Comparison of ENCODE assay signal across 8 cellular contexts in the genomic region with DNA sequence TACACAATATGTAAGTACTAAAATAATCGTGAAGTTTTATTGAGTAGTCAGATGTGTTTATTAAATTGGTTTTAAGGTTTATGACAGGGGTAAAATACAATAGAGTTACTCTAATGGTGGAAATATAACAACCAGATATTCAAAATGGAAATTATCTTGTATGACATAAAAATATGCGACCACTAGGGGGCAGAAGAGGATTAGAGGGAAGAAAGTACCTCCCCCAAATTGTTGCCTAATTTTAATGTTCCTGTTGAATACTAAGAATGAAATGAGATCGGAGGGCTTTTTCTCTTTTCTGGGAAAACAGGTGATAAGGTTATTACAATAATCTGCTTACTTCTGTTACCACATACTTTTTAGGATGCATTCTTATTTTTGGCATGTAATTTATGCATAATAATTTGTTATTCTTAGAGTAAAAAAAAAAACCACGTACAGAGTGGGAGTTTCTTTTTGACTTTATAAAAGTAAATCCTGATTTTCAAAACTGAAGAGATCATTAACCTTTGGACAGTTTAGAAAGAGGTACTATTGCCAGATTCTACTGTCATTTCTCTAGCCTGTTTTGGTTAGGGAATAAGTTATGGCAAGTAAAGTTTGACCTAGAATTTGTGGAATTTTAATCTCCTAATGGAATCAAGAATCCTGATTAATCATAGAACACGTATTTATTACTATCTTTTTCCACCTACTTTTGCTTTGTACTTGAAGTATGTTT.
DNase-seq lines count a peak whose midpoint lies in the region; ATAC-seq and TF ChIP-seq lines count a peak whose summit lies in the region.

No MANE protein-coding gene starts in this region.

- CTCF ChIA-PET in mammary epithelial cell (lab: Charles Lee; ENCODE audit: low non-redundant PET): no interaction called here

- H3K27me3 ChIP-seq in mammary epithelial cell (ENCODE audit: insufficient read depth, low read length) (no peaks in the 10 kb centered on the region), liver (ENCODE audit: control insufficient read depth in 4 of 4, insufficient read depth in 4 of 4, low read length in 3 of 4) (no peaks in the 10 kb centered on the region)

- H3K27ac ChIP-seq in mammary epithelial cell (ENCODE audit: insufficient read depth, low read depth, low read length): no peak overlapping the region
- H3K27ac ChIP-seq in liver (ENCODE audit: low read depth in 1 of 2, low read length in 2 of 2): peak overlapping the region; percentile 37 to 63

- no peaks in the 10 kb centered on the region for H4K20me1 ChIP-seq in mammary epithelial cell (ENCODE audit: insufficient read depth, low read length)

- intact Hi-C loops in mammary epithelial cell (cut with micrococcal nuclease): loop anchor here (1.0 to 10.0 kb wide), 6 partner anchors 115 to 1354 kb away; no protein-coding TSS in a partner anchor

- peak; percentile 86 to 87 for TF ChIP-seq RAD21 in liver (IDR thresholded peaks at IDR 0.05)

- no TSS peak for BruUV-seq in mammary epithelial cell (replicated peaks; lab: Mats Ljungman, UMichigan)

- no peak overlapping the region for H2AFZ ChIP-seq in mammary epithelial cell (ENCODE audit: low read depth, low read length)

- WGBS in mammary epithelial cell (ENCODE audit: low coverage, missing lambda C conversion rate): 7% methylated on average over 5 of the region's 5 CpGs
- 7% methylated on average over 5 of the region's 5 CpGs for WGBS in liver

- no peaks in the 10 kb centered on the region for H3K79me2 ChIP-seq in mammary epithelial cell (ENCODE audit: insufficient read depth, low read length)

- ATAC-seq in HG03571 (IDR thresholded peaks at IDR 0.05; ENCODE audit: unreplicated experiment): peak; percentile 56

- H3K9me3 ChIP-seq in mammary epithelial cell (replicated peaks; ENCODE audit: insufficient read depth, low read length) (no peaks in the 10 kb centered on the region), liver (ENCODE audit: control insufficient read depth in 4 of 4, low read length in 3 of 4) (no peaks in the 10 kb centered on the region)

- TF ChIP-seq CTCF in AG09319 (IDR thresholded peaks at IDR 0.05; ENCODE audit: low read depth, low read length) (peak; percentile 57), GM12872 (IDR thresholded peaks at IDR 0.05; ENCODE audit: insufficient read depth, low read depth, low read length) (peak; percentile 57), mammary epithelial cell (conservative IDR thresholded peaks at IDR 0.05 in 1 of 2, IDR thresholded peaks at IDR 0.05 in 1 of 2; ENCODE audit: extremely low read depth in 1 of 2, insufficient read depth in 1 of 2, low read depth in 1 of 2, low read length in 2 of 2) (peak; percentile 67 to 69), liver (IDR thresholded peaks at IDR 0.05; ENCODE audit: low read depth, low read length, missing input control) (peak; percentile 65)

- H3K9ac ChIP-seq in mammary epithelial cell (ENCODE audit: insufficient read depth, low read length): no peak overlapping the region
- peak overlapping the region in 1 of 2 donors; percentile 81 for H3K9ac ChIP-seq in liver (ENCODE audit: low read depth in 1 of 2, low read length in 2 of 2)

- DNase-seq in AG09319 (ENCODE audit: extremely low read depth, low read depth) (peak; percentile 49), NOMO-1 (lab: John Stamatoyannopoulos, UW; ENCODE audit: unreplicated experiment in 2 of 2) (peak; percentile 32 to 70), mammary epithelial cell (peak; percentile 41), GM19238 (ENCODE audit: insufficient read length, low spot score) (no peak)
- no peak for DNase-seq in activated naive CD4-positive, alpha-beta T cell treated with anti-CD3 and anti-CD28 coated beads, Interleukin-2, amount 50 U/mL, for 16 hours

- H3K4me3 ChIP-seq in mammary epithelial cell (replicated peaks in 1 of 3; ENCODE audit: insufficient read depth in 1 of 3, low read depth in 2 of 3, low read length in 3 of 3): no peak overlapping the region
- H3K4me3 ChIP-seq in liver (ENCODE audit: low read depth in 1 of 3, low read length in 3 of 3): peak overlapping the region; percentile 29 to 61 (median 37)

- H3K36me3 ChIP-seq in mammary epithelial cell (ENCODE audit: insufficient read depth, low read length): peaks cover 10% of the 10 kb centered on the region
- no peaks in the 10 kb centered on the region for H3K36me3 ChIP-seq in liver (ENCODE audit: control insufficient read depth in 4 of 4, insufficient read depth in 3 of 4, low read depth in 1 of 4, low read length in 3 of 4)

- no peaks in the 10 kb centered on the region for H3K4me1 ChIP-seq in mammary epithelial cell (ENCODE audit: insufficient read depth, low read length)
- H3K4me1 ChIP-seq in liver (ENCODE audit: control insufficient read depth in 4 of 4, insufficient read depth in 4 of 4, low read length in 3 of 4): peaks cover 0 to 8% (median 0%) of the 10 kb centered on the region in 4 donors

- in situ Hi-C loops in mammary epithelial cell (cut with MboI; ENCODE audit: low sequenced_read_pairs in 2 of 2): no loop called here

- dilution Hi-C loops in mammary epithelial cell (cut with HindIII; ENCODE audit: low sequenced_read_pairs): loop anchor here (25.0 kb wide), 1 partner anchor 1357 kb away; the partner anchor contains the start of gene COL12A1

- peak overlapping the region; percentile 19 for H3K4me2 ChIP-seq in mammary epithelial cell (ENCODE audit: insufficient read depth, low read depth, low read length)

TF ChIP-seq in liver, 16 proteins besides CTCF, POLR2A, EP300 and RAD21:
- TF ChIP-seq JUND (IDR thresholded peaks at IDR 0.05): peak in 1 of 2 donors; percentile 14
- peak; percentile 11 for TF ChIP-seq NR2F2 (IDR thresholded peaks at IDR 0.05)
- no peak for TF ChIP-seq EGR1 (IDR thresholded peaks at IDR 0.05; ENCODE audit: low read depth in 2 of 2)
- peak; percentile 10 to 53 for TF ChIP-seq RXRA (IDR thresholded peaks at IDR 0.05)
- TF ChIP-seq HNF4A (conservative IDR thresholded peaks at IDR 0.05): peak in 1 of 2 donors; percentile 25
- TF ChIP-seq, protein P1, sequence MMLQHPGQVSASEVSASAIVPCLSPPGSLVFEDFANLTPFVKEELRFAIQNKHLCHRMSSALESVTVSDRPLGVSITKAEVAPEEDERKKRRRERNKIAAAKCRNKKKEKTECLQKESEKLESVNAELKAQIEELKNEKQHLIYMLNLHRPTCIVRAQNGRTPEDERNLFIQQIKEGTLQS (IDR thresholded peaks at IDR 0.05): no peak
- peak; percentile 30 for TF ChIP-seq SP1 (IDR thresholded peaks at IDR 0.05)
- no peak for TF ChIP-seq YY1 (IDR thresholded peaks at IDR 0.05)
TF ChIP-seq in liver: peak in this region for 5.

Comparison
In these comparisons a context has a peak if more than half of its experiments do, and no peak if none do; other contexts are left out.
1. DNase-seq: peak in AG09319 (single experiment), NOMO-1 (2 of 2) and mammary epithelial cell (single experiment); none in activated naive CD4-positive, alpha-beta T cell treated with anti-CD3 and anti-CD28 coated beads, Interleukin-2, amount 50 U/mL, for 16 hours (single experiment) and GM19238 (single experiment).
2. H3K4me3 ChIP-seq: peak in liver (3 of 3); none in mammary epithelial cell (0 of 3).
3. Peak in every context shown above with its lines, with median percentiles within 50 percentile points of each other: CTCF ChIP-seq.